In the genomic region with DNA sequence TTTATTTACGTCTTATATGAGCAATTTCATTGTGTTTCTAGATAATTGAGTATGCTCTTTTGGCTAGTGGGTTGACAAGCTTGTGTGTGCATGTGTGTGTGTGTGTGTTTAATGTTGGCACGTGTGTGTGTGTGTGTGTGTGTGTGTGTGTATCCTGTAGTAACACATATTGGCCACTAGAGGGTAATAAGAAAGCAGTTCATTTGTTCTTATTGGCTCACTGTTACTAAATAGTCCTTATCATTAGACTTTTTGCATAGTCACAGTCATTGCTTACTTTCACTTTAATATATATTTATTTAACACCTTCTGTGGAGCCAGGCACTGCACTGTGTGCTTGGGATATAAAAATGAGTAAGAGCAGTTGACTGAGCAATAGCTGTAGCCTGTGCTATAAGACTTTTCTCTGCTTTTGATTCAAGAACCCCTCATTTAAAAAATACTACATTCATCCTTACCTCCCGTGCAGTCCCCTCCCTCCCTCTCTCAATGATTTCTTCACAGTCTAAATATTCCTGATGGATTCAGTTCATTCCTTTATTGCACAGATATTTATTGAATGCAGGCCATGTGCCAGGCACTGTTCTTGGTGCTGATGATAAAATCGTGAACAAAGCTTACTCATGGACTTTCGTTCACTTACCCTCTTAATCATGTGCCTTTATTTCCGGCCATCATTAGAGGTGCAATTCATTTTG, we compare ENCODE assay signal across 8 cellular contexts.
DNase-seq lines count a peak whose midpoint lies in the region; TF ChIP-seq lines count a peak whose summit lies in the region.

No MANE protein-coding gene starts in this region.

- no peaks in the 10 kb centered on the region for H3K36me3 ChIP-seq in stomach

- intact Hi-C loops in stomach (cut with DNase I; ENCODE audit: low total_unique reads) = no loop called here

- peaks cover 32 to 85% (median 61%) of the 10 kb centered on the region in 4 donors for H3K4me1 ChIP-seq in stomach

- no peaks in the 10 kb centered on the region for H3K9me3 ChIP-seq in stomach

- 16 to 27% (median 19%) methylated on average over 6 of the region's 6 CpGs for WGBS in stomach, 5 donors

- no peaks in the 10 kb centered on the region for H3K27me3 ChIP-seq in stomach

- no peak for TF ChIP-seq POLR2A in stomach (IDR thresholded peaks at IDR 0.05)

- H3K4me3 ChIP-seq in AG10803 (ENCODE audit: low read length) = peak overlapping the region; percentile 26
- H3K4me3 ChIP-seq in stomach = peak overlapping the region in 2 of 4 donors; percentile 13 to 15

- TF ChIP-seq EP300 in stomach (IDR thresholded peaks at IDR 0.05) = no peak

- H3K27ac ChIP-seq in stomach = peak overlapping the region; percentile 17 to 78 (median 65)

- DNase-seq in AG10803 (ENCODE audit: low read depth) (peak; percentile 74), NCI-H226 (peak; percentile 70), amniotic epithelial cell (ENCODE audit: low read depth) (peak; percentile 73), iPS-NIHi11 (ENCODE audit: low spot score) (peak; percentile 44), stomach (peak; percentile 49), cortex of kidney (lab: John Stamatoyannopoulos, UW) (no peak)
- DNase-seq in effector CD4-positive, alpha-beta T cell = no peak

- TF ChIP-seq CTCF in AG10803 (conservative IDR thresholded peaks at IDR 0.05; ENCODE audit: low read length) (peak; percentile 73), GM12874 (IDR thresholded peaks at IDR 0.05; ENCODE audit: insufficient read depth, low read depth, low read length) (peak; percentile 71), stomach (IDR thresholded peaks at IDR 0.05) (peak in 6 of 7 experiments; percentile 45 to 92 (median 76))

Comparison
In these comparisons a context has a peak if more than half of its experiments do, and no peak if none do; other contexts are left out.
1. DNase-seq: peak in AG10803 (single experiment), NCI-H226 (single experiment), amniotic epithelial cell (single experiment), iPS-NIHi11 (single experiment) and stomach (single experiment); none in effector CD4-positive, alpha-beta T cell (single experiment) and cortex of kidney (single experiment).
2. Peak in every context shown above with its lines, with median percentiles within 50 percentile points of each other: CTCF ChIP-seq.